Comparison of ENCODE assay signal across 15 cellular contexts in genomic region chr12:91922674-91923073, GRCh38.
"Had no signal": no experiment of that assay in that cellular context is flagged by ENCODE, and none has a peak within 500 bp of the region (broad histone marks: within the 10 kb centered on the region; RNA-seq: fewer than 3 reads in every experiment).

No MANE protein-coding gene starts in this region.

- H3K9me3 ChIP-seq: thyroid gland, uterus had no signal

- H3K36me3 Mint-ChIP-seq: neural progenitor cell; stimulated activated naive B cell treated with anti-CD40 and anti-IgM and Interleukin-4, amounts not matched to agents 10 μg/mL and 1 μg/mL and 100 μg/mL, for 72 hours had no signal

- H3K27ac Mint-ChIP-seq: activated CD4-positive, alpha-beta T cell treated with anti-CD3 and anti-CD28 coated beads, Interleukin-2, amount 10 ng/mL, durations not matched to agents 7 days and 5 days; activated naive CD4-positive, alpha-beta T cell treated with anti-CD3 and anti-CD28 coated beads for 36 hours; activated naive CD8-positive, alpha-beta T cell treated with anti-CD3 and anti-CD28 coated beads, Interleukin-2, amount 50 U/mL, for 24 hours; naive B cell; stimulated activated naive B cell treated with anti-CD40 and anti-IgM and Interleukin-4, amounts not matched to agents 10 μg/mL and 1 μg/mL and 100 μg/mL, for 72 hours had no signal

- H3K4me2 ChIP-seq: neural progenitor cell had no signal

- H3K9me3 Mint-ChIP-seq: naive B cell had no signal

- H3K9ac ChIP-seq: neural progenitor cell had no signal

- H3K4me1 Mint-ChIP-seq: naive B cell, neural progenitor cell had no signal

- H2AFZ ChIP-seq: neural progenitor cell had no signal

- H3K27me3 ChIP-seq: neural progenitor cell, thyroid gland, uterus had no signal

- ATAC-seq: activated naive CD8-positive, alpha-beta T cell treated with anti-CD3 and anti-CD28 coated beads, Interleukin-2, amount 50 U/mL, for 24 hours; stimulated activated naive B cell treated with anti-CD40 and anti-IgM and Interleukin-4, amounts not matched to agents 10 μg/mL and 1 μg/mL and 100 μg/mL, for 72 hours had no signal

- H3K27me3 Mint-ChIP-seq: activated CD4-positive, alpha-beta T cell treated with anti-CD3 and anti-CD28 coated beads, Interleukin-2, amount 10 ng/mL, durations not matched to agents 7 days and 5 days; activated naive CD8-positive, alpha-beta T cell treated with anti-CD3 and anti-CD28 coated beads, Interleukin-2, amount 50 U/mL, for 24 hours had no signal

- H3K4me3 Mint-ChIP-seq: activated CD4-positive, alpha-beta T cell treated with anti-CD3 and anti-CD28 coated beads, Interleukin-2, amount 10 ng/mL, durations not matched to agents 7 days and 5 days; activated naive CD4-positive, alpha-beta T cell treated with anti-CD3 and anti-CD28 coated beads for 36 hours; activated naive CD8-positive, alpha-beta T cell treated with anti-CD3 and anti-CD28 coated beads, Interleukin-2, amount 50 U/mL, for 24 hours; naive B cell; neural progenitor cell; stimulated activated naive B cell treated with anti-CD40 and anti-IgM and Interleukin-4, amounts not matched to agents 10 μg/mL and 1 μg/mL and 100 μg/mL, for 72 hours had no signal

- DNase-seq: activated CD4-positive, alpha-beta T cell treated with anti-CD3 and anti-CD28 coated beads, Interleukin-2, amount 10 ng/mL, durations not matched to agents 7 days and 5 days; activated CD4-positive, CD25-positive, alpha-beta regulatory T cell; activated CD8-positive, alpha-beta memory T cell treated with anti-CD3 and anti-CD28 coated beads for 24 hours; activated naive CD4-positive, alpha-beta T cell treated with anti-CD3 and anti-CD28 coated beads for 36 hours; activated naive CD8-positive, alpha-beta T cell treated with anti-CD3 and anti-CD28 coated beads, Interleukin-2, amount 50 U/mL, for 24 hours; foreskin melanocyte; naive B cell; posterior cingulate gyrus; retina; stimulated activated CD4-positive, alpha-beta T cell treated with anti-CD3 and anti-CD28 coated beads, Interleukin-15, amount 100 ng/mL, for 24 hours; stimulated activated CD4-positive, alpha-beta T cell treated with anti-CD3 and anti-CD28 coated beads, Interleukin-4, amount 100 ng/mL, for 1 hour; stimulated activated naive B cell treated with anti-CD40 and anti-IgM and Interleukin-4, amounts not matched to agents 10 μg/mL and 1 μg/mL and 100 μg/mL, for 72 hours; thyroid gland; uterus had no signal

- H3K36me3 ChIP-seq: neural progenitor cell, thyroid gland, uterus had no signal

- H3K27ac ChIP-seq: neural progenitor cell, thyroid gland, uterus had no signal

- H3K4me3 ChIP-seq: neural progenitor cell, thyroid gland, uterus had no signal

- H3K4me1 ChIP-seq: neural progenitor cell, thyroid gland, uterus had no signal
